Comparison of ENCODE assay signal across 19 cellular contexts in genomic region chr5:108398964-108399363, GRCh38.
"Had no signal": no experiment of that assay in that cellular context is flagged by ENCODE, and none has a peak within 500 bp of the region (broad histone marks: within the 10 kb centered on the region; RNA-seq: fewer than 3 reads in every experiment).

No MANE protein-coding gene starts in this region.

- DNase-seq: activated CD8-positive, alpha-beta memory T cell treated with anti-CD3 and anti-CD28 coated beads, Interleukin-2, amount 50 U/mL, for 48 hours; activated naive CD4-positive, alpha-beta T cell; activated T-cell treated with anti-CD3 and anti-CD28 coated beads, Interleukin-2, amount 50 U/mL, for 4 hours; adrenal gland; central memory CD4-positive, alpha-beta T cell; effector memory CD4-positive, alpha-beta T cell; foreskin melanocyte; immature natural killer cell; kidney glomerular epithelial cell; left ventricle myocardium inferior; naive thymus-derived CD8-positive, alpha-beta T cell; retina; spleen; stimulated activated CD4-positive, alpha-beta T cell treated with anti-CD3 and anti-CD28 coated beads, Interleukin-4, amount 100 ng/mL, for 1 hour; stimulated activated naive CD4-positive, alpha-beta T cell treated with Interleukin-2 at 50 U/mL for 16 hours; upper lobe of right lung had no signal

- H3K4me1 ChIP-seq: adrenal gland, left ventricle myocardium inferior, spleen, upper lobe of right lung had no signal

- H3K4me3 ChIP-seq: adrenal gland, left ventricle myocardium inferior, spleen, thoracic aorta, upper lobe of right lung had no signal

- FAIRE-seq: astrocyte had no signal

- H3K9me3 ChIP-seq: adrenal gland, thoracic aorta, upper lobe of right lung had no signal

- H3K27ac ChIP-seq: adrenal gland, left ventricle myocardium inferior, spleen, thoracic aorta, upper lobe of right lung had no signal

- ATAC-seq: activated T-cell treated with anti-CD3 and anti-CD28 coated beads, Interleukin-2, amount 50 U/mL, for 4 hours; esophagus mucosa; naive thymus-derived CD8-positive, alpha-beta T cell; upper lobe of right lung had no signal

- H3K27me3 ChIP-seq: adrenal gland had no signal

- H3K36me3 ChIP-seq: adrenal gland, left ventricle myocardium inferior, spleen, thoracic aorta, upper lobe of right lung had no signal
